ENCODE assay signal across 21 cellular contexts in the genomic region with DNA sequence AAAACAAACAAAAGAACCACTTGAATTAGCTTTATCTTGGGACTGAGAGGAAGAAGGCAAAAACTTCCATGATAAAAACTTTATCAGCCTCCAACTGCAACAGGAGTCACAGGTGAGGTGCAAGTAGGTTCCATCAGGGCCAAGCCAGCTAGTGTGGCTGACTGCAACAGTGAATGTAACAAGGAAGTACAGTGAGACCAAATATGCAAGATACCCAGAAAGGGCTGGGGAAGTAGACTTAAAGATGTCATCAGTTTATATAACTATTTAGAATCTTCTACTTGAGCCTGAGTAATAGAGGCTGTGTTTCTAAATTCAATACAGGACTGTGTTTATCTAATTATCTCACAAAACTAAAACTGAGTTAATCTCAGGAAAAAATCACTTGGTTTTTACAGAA.
"Had no signal": no experiment of that assay in that cellular context is flagged by ENCODE, and none has a peak within 500 bp of the region (broad histone marks: within the 10 kb centered on the region; RNA-seq: fewer than 3 reads in every experiment).

No MANE protein-coding gene starts in this region.

- H3K27me3 ChIP-seq: adrenal gland, breast epithelium, gastrocnemius medialis, heart left ventricle, sigmoid colon had no signal

- H3K4me3 ChIP-seq: adrenal gland, breast epithelium, gastrocnemius medialis, heart left ventricle, sigmoid colon had no signal

- DNase-seq: activated CD4-positive, alpha-beta T cell treated with anti-CD3 and anti-CD28 coated beads, Interleukin-2, amount 50 U/mL, for 1 hour; activated CD4-positive, CD25-positive, alpha-beta regulatory T cell treated with anti-CD3 and anti-CD28 coated beads, Interleukin-2, amount 50 U/mL, for 72 hours; activated CD8-positive, alpha-beta memory T cell treated with anti-CD3 and anti-CD28 coated beads, Interleukin-2, amount 50 U/mL, for 4 hours; activated gamma-delta T cell; activated T-cell treated with anti-CD3 and anti-CD28 coated beads, Interleukin-2, amount 50 U/mL, for 48 hours; adrenal gland; cortex of kidney; gastrocnemius medialis; heart left ventricle; immature natural killer cell; kidney glomerular epithelial cell; natural killer cell; occipital lobe; posterior cingulate gyrus; sigmoid colon; stimulated activated CD4-positive, alpha-beta T cell treated with anti-CD3 and anti-CD28 coated beads, Interleukin-4, amount 100 ng/mL, for 4 hours; T1000 had no signal

- H3K4me1 ChIP-seq: breast epithelium, sigmoid colon had no signal

- ATAC-seq: esophagus mucosa; gastrocnemius medialis; heart left ventricle; natural killer cell; stimulated activated memory B cell treated with anti-CD40 and anti-IgM and Interleukin-4, amounts not matched to agents 10 μg/mL and 1 μg/mL and 100 μg/mL, for 72 hours had no signal

- H3K36me3 ChIP-seq: adrenal gland, breast epithelium, gastrocnemius medialis, heart left ventricle, sigmoid colon had no signal

- H3K27ac ChIP-seq: breast epithelium, gastrocnemius medialis, sigmoid colon, VCaP had no signal

- H3K9me3 ChIP-seq: adrenal gland, breast epithelium, gastrocnemius medialis, heart left ventricle, sigmoid colon had no signal
